ENCODE assay signal across 18 cellular contexts in genomic region chr7:155362380-155363145, GRCh38.
"Had no signal": no experiment of that assay in that cellular context is flagged by ENCODE, and none has a peak within 500 bp of the region (broad histone marks: within the 10 kb centered on the region; RNA-seq: fewer than 3 reads in every experiment).

No MANE protein-coding gene starts in this region.

- H3K9me3 Mint-ChIP-seq: activated naive CD8-positive, alpha-beta T cell treated with anti-CD3 and anti-CD28 coated beads, Interleukin-2, amount 50 U/mL, for 24 hours; T-cell had no signal

- H3K4me1 ChIP-seq: ascending aorta, gastroesophageal sphincter, prostate gland, stomach had no signal

- H3K36me3 Mint-ChIP-seq: T-cell had no signal

- H3K27ac Mint-ChIP-seq: activated naive CD8-positive, alpha-beta T cell treated with anti-CD3 and anti-CD28 coated beads, Interleukin-2, amount 50 U/mL, for 24 hours; nephron progenitor cell; T-cell had no signal

- DNase-seq: activated CD4-positive, alpha-beta T cell treated with anti-CD3 and anti-CD28 coated beads, Interleukin-2, amount 50 U/mL, for 4 hours; activated CD4-positive, CD25-positive, alpha-beta regulatory T cell treated with anti-CD3 and anti-CD28 coated beads, Interleukin-2, amount 50 U/mL, for 72 hours; activated naive CD4-positive, alpha-beta T cell; activated naive CD8-positive, alpha-beta T cell treated with anti-CD3 and anti-CD28 coated beads, Interleukin-2, amount 50 U/mL, for 24 hours; activated T-cell treated with anti-CD3 and anti-CD28 coated beads for 4 hours; erythroblast; nephron progenitor cell; occipital lobe; stomach; T-cell; T1000 had no signal

- H3K9me3 ChIP-seq: ascending aorta, gastroesophageal sphincter, prostate gland, stomach, thoracic aorta had no signal

- ATAC-seq: activated naive CD8-positive, alpha-beta T cell treated with anti-CD3 and anti-CD28 coated beads, Interleukin-2, amount 50 U/mL, for 24 hours; gastroesophageal sphincter; sciatic nerve; T-cell had no signal

- H3K4me3 ChIP-seq: ascending aorta, cardiac muscle cell, gastroesophageal sphincter, hepatocyte, prostate gland, stomach, thoracic aorta had no signal

- H3K4me3 Mint-ChIP-seq: activated naive CD8-positive, alpha-beta T cell treated with anti-CD3 and anti-CD28 coated beads, Interleukin-2, amount 50 U/mL, for 24 hours; nephron progenitor cell; T-cell had no signal

- H3K27me3 ChIP-seq: ascending aorta had no signal

- H3K27ac ChIP-seq: ascending aorta, cardiac muscle cell, gastroesophageal sphincter, hepatocyte, prostate gland, stomach, thoracic aorta had no signal

- H3K36me3 ChIP-seq: ascending aorta, cardiac muscle cell, gastroesophageal sphincter, prostate gland, stomach, thoracic aorta had no signal
